ENCODE assay signal across 8 cellular contexts in genomic region chr4:128286474-128287158, GRCh38. TPM values are rescaled to one million over a fixed set of nuclear protein-coding genes. Genes with fewer than 3 reads are reported as not detected.
DNase-seq lines count a peak whose midpoint lies in the region; ATAC-seq, FAIRE-seq and TF ChIP-seq lines count a peak whose summit lies in the region.

No MANE protein-coding gene starts in this region.

- H3K9me3 ChIP-seq in BE2C (no peaks in the 10 kb centered on the region), transverse colon (no peaks in the 10 kb centered on the region)

- peak overlapping the region; percentile 81 for H3K4me3 ChIP-seq in BE2C (ENCODE audit: low read depth, low read length)
- peak overlapping the region; percentile 67 to 98 (median 78) for H3K4me3 ChIP-seq in transverse colon

- CTCF ChIA-PET in RWPE1 (lab: Yijun Ruan, JAX): interaction anchor here (0.5 to 0.7 kb wide), 3 partner anchors 95 to 491 kb away, joined by 3 to 4 read pairs (median 3); no protein-coding TSS in a partner anchor

- H3K27ac ChIP-seq in RWPE1: peak overlapping the region; percentile 96
- H3K27ac ChIP-seq in transverse colon: peak overlapping the region; percentile 90 to 96 (median 92)

- TF ChIP-seq EP300 in transverse colon (IDR thresholded peaks at IDR 0.05; ENCODE audit: low read depth): no peak

- TF ChIP-seq POLR2A in transverse colon (IDR thresholded peaks at IDR 0.05): peak; percentile 80

- ATAC-seq in HG03469 (IDR thresholded peaks at IDR 0.05; ENCODE audit: unreplicated experiment): peak; percentile 20
- ATAC-seq in central memory CD8-positive, alpha-beta T cell (replicated peaks; ENCODE audit: extremely low read depth, poor library complexity, severe bottlenecking): no peak
- ATAC-seq in memory B cell (ENCODE audit: low read depth): no peak

- H3K27me3 ChIP-seq in BE2C (no peaks in the 10 kb centered on the region), transverse colon (no peaks in the 10 kb centered on the region)

- no peak for TF ChIP-seq CTCF in BE2C (IDR thresholded peaks at IDR 0.05; ENCODE audit: low read depth, low read length)
- TF ChIP-seq CTCF in RWPE1 (conservative IDR thresholded peaks at IDR 0.05; ENCODE audit: low read depth): no peak
- no peak for TF ChIP-seq CTCF in transverse colon (IDR thresholded peaks at IDR 0.05)

- H3K4me1 ChIP-seq in BE2C: no peaks in the 10 kb centered on the region
- peaks cover 6 to 53% (median 17%) of the 10 kb centered on the region in 4 donors for H3K4me1 ChIP-seq in transverse colon

- in situ Hi-C loops in transverse colon (cut with MboI; ENCODE audit: low pct_ligation_motif_present in 1 of 4, low pct_unique_long_range_greater_than_20kb in 1 of 4, low sequenced_read_pairs in 3 of 4): loop anchor here in 2 of 4 donors (25.0 kb wide), 2 partner anchors 276 to 526 kb away; partner anchors contain the start of gene JADE1 (in 1 of the 2)

- H3K36me3 Mint-ChIP-seq in central memory CD8-positive, alpha-beta T cell (ENCODE audit: insufficient read depth): peaks cover 28% of the 10 kb centered on the region
- H3K36me3 Mint-ChIP-seq in memory B cell: peaks cover 2% of the 10 kb centered on the region

- peak; percentile 66 for FAIRE-seq in GM18507 (lab: Jason Lieb, UNC)

- peaks cover 3% of the 10 kb centered on the region; the same call in 1 of the 2 replicates for H3K36me3 ChIP-seq in BE2C
- no peaks in the 10 kb centered on the region for H3K36me3 ChIP-seq in transverse colon

- DNase-seq in BE2C (no peak), GM18507 (ENCODE audit: extremely low spot score, insufficient read length, low read depth) (peak; percentile 11), RWPE1 (ENCODE audit: low spot score) (peak; percentile 60), memory B cell (ENCODE audit: low spot score in 2 of 2) (peak; percentile 11), transverse colon (no peak)
- no peak for DNase-seq in central memory CD8-positive, alpha-beta T cell (ENCODE audit: low spot score in 2 of 2)
- no peak for DNase-seq in NK-92 treated with Interleukin-12 subunit alpha and Interleukin-12 subunit beta, amount 100 ng/mL, for 24 hours (lab: John Stamatoyannopoulos, UW)

- peak overlapping the region; percentile 86 for H3K27ac Mint-ChIP-seq in central memory CD8-positive, alpha-beta T cell (ENCODE audit: low read depth)
- peak overlapping the region; percentile 88 for H3K27ac Mint-ChIP-seq in memory B cell

- no peaks in the 10 kb centered on the region for H3K27me3 Mint-ChIP-seq in central memory CD8-positive, alpha-beta T cell
- no peaks in the 10 kb centered on the region for H3K27me3 Mint-ChIP-seq in memory B cell

- intact Hi-C loops in transverse colon (cut with DNase I; ENCODE audit: low total_unique reads): loop anchor here (10.0 kb wide), 1 partner anchor 268 kb away; no protein-coding TSS in a partner anchor

- H3K9me3 Mint-ChIP-seq in central memory CD8-positive, alpha-beta T cell: no peaks in the 10 kb centered on the region
- no peaks in the 10 kb centered on the region for H3K9me3 Mint-ChIP-seq in memory B cell

- 0 to 1% methylated on average over 14 of the region's 14 CpGs for WGBS in transverse colon (ENCODE audit: low coverage in 1 of 2), 2 donors

- peaks cover 36% of the 10 kb centered on the region for H3K4me1 Mint-ChIP-seq in central memory CD8-positive, alpha-beta T cell
- H3K4me1 Mint-ChIP-seq in memory B cell: peaks cover 21% of the 10 kb centered on the region

- H3K4me3 Mint-ChIP-seq in central memory CD8-positive, alpha-beta T cell: peak overlapping the region; percentile 95
- H3K4me3 Mint-ChIP-seq in memory B cell: peak overlapping the region; percentile 83

- POLR2A ChIA-PET in RWPE1 (lab: Yijun Ruan, JAX; ENCODE audit: low non-redundant PET): interaction anchor here (0.7 kb wide), 1 partner anchor 1091 kb away, joined by 3 read pairs; no protein-coding TSS in a partner anchor

RNA-seq across cellular contexts. Expression of gene PGRMC2, which starts 1.0 kb away (rescaled TPM):
- polyA plus RNA-seq in BE2C (2012; ENCODE audit: insufficient read depth, insufficient read length, low read depth): 74.4 TPM
- total RNA-seq in transverse colon: 10 to 100 TPM; 19.9 to 49.1 (median 31.4) TPM

Comparison
In these comparisons a context has a peak if more than half of its experiments do, and no peak if none do; other contexts are left out.
1. DNase-seq: peak in GM18507 (single experiment), RWPE1 (single experiment) and memory B cell (2 of 2); none in BE2C (single experiment), central memory CD8-positive, alpha-beta T cell (0 of 2), transverse colon (single experiment) and NK-92 treated with Interleukin-12 subunit alpha and Interleukin-12 subunit beta, amount 100 ng/mL, for 24 hours (single experiment).